In genomic region chr17:57873261-57874057, GRCh38 we compare ENCODE assay signal across 11 cellular contexts. TPM values are rescaled to one million over a fixed set of nuclear protein-coding genes. Genes with fewer than 3 reads are reported as not detected.
DNase-seq lines count a peak whose midpoint lies in the region; ATAC-seq and TF ChIP-seq lines count a peak whose summit lies in the region.
"Had no signal": no experiment of that assay in that cellular context is flagged by ENCODE, and none has a peak within 500 bp of the region (broad histone marks: within the 10 kb centered on the region; RNA-seq: fewer than 3 reads in every experiment).

No MANE protein-coding gene starts in this region.

- peaks cover 58% of the 10 kb centered on the region for H3K4me1 ChIP-seq in A673 (ENCODE audit: insufficient read depth, low read length, poor library complexity, severe bottlenecking)
- no peaks in the 10 kb centered on the region for H3K4me1 ChIP-seq in CD8-positive, alpha-beta memory T cell (ENCODE audit: insufficient read depth, low read length)

- H3K36me3 Mint-ChIP-seq in endothelial cell (ENCODE audit: low read depth, unreplicated experiment) (peaks cover 6% of the 10 kb centered on the region), neural crest cell (ENCODE audit: low read depth) (peaks cover 17% of the 10 kb centered on the region)
- H3K36me3 Mint-ChIP-seq in CD8-positive, alpha-beta memory T cell: no peaks in the 10 kb centered on the region
- H3K36me3 Mint-ChIP-seq: naive B cell had no signal

- TF ChIP-seq CTCF in A673 (conservative IDR thresholded peaks at IDR 0.05; ENCODE audit: low read depth, low read length) (no peak), endothelial cell (IDR thresholded peaks at IDR 0.05; ENCODE audit: unreplicated experiment) (no peak), neural crest cell (conservative IDR thresholded peaks at IDR 0.05) (no peak)

- intact Hi-C loops in A673 (cut with micrococcal nuclease; ENCODE audit: unreplicated experiment): no loop called here

- peaks cover 14% of the 10 kb centered on the region for H3K27me3 Mint-ChIP-seq in endothelial cell (ENCODE audit: unreplicated experiment)
- no peaks in the 10 kb centered on the region for H3K27me3 Mint-ChIP-seq in neural crest cell (ENCODE audit: low read depth)
- peaks cover 22 to 55% of the 10 kb centered on the region in 2 donors for H3K27me3 Mint-ChIP-seq in CD8-positive, alpha-beta memory T cell

- H3K27ac ChIP-seq in A673 (ENCODE audit: low read depth, low read length, poor library complexity, severe bottlenecking) (peak overlapping the region; percentile 95), KOPT-K1 (ENCODE audit: low read depth, low read length, poor library complexity, severe bottlenecking) (peak overlapping the region; percentile 71)
- H3K27ac ChIP-seq in CD8-positive, alpha-beta memory T cell (ENCODE audit: low read depth, low read length): no peak overlapping the region

- H3K27ac Mint-ChIP-seq in endothelial cell (ENCODE audit: unreplicated experiment): peak overlapping the region; percentile 88
- H3K27ac Mint-ChIP-seq in neural crest cell (ENCODE audit: unreplicated experiment): peak overlapping the region; percentile 97
- H3K27ac Mint-ChIP-seq in CD8-positive, alpha-beta memory T cell: no peak overlapping the region
- H3K27ac Mint-ChIP-seq: naive B cell had no signal

- H3K9me3 Mint-ChIP-seq in endothelial cell (ENCODE audit: unreplicated experiment) (no peaks in the 10 kb centered on the region), neural crest cell (no peaks in the 10 kb centered on the region)
- H3K9me3 Mint-ChIP-seq in CD8-positive, alpha-beta memory T cell: no peaks in the 10 kb centered on the region
- H3K9me3 Mint-ChIP-seq: naive B cell had no signal

- peaks cover 56% of the 10 kb centered on the region for H3K4me1 Mint-ChIP-seq in endothelial cell (ENCODE audit: unreplicated experiment)
- H3K4me1 Mint-ChIP-seq in neural crest cell: peaks cover 83% of the 10 kb centered on the region
- peaks cover 4 to 9% (median 6%) of the 10 kb centered on the region in 3 donors for H3K4me1 Mint-ChIP-seq in CD8-positive, alpha-beta memory T cell

- no peaks in the 10 kb centered on the region for H3K9me3 ChIP-seq in A673 (ENCODE audit: low read depth, low read length, poor library complexity, severe bottlenecking)
- H3K9me3 ChIP-seq in KOPT-K1 (ENCODE audit: insufficient read depth, low read length, poor library complexity, severe bottlenecking): no peaks in the 10 kb centered on the region
- H3K9me3 ChIP-seq in CD8-positive, alpha-beta memory T cell (ENCODE audit: low read length): no peaks in the 10 kb centered on the region

- DNase-seq in A673 (ENCODE audit: low spot score): no peak
- peak; percentile 43 for DNase-seq in endothelial cell (ENCODE audit: low spot score)
- no peak for DNase-seq in neural crest cell (ENCODE audit: low read depth, low spot score)
- DNase-seq in CD8-positive, alpha-beta memory T cell: no peak
- DNase-seq in NCI-H146 treated with DMSO at 0.1 percent for 48 hours (lab: John Stamatoyannopoulos, UW; ENCODE audit: unreplicated experiment): no peak
- DNase-seq: naive B cell; NCI-H774; stimulated activated CD4-positive, alpha-beta T cell treated with anti-CD3 and anti-CD28 coated beads, Interleukin-2, amount 100 ng/mL, for 48 hours had no signal

- ATAC-seq in GM21723 (IDR thresholded peaks at IDR 0.05; ENCODE audit: unreplicated experiment) (no peak), HG02970 (IDR thresholded peaks at IDR 0.05; ENCODE audit: low FRiP score, unreplicated experiment) (no peak)

- CTCF ChIA-PET in A673 (lab: Charles Lee): interaction anchor here (2.1 kb wide), 1 partner anchor 126 kb away, joined by 10 read pairs; no protein-coding TSS in a partner anchor
- CTCF ChIA-PET in CD8-positive, alpha-beta memory T cell (lab: Charles Lee): interaction anchor here (1.3 kb wide), 1 partner anchor 26 kb away, joined by 3 read pairs; no protein-coding TSS in a partner anchor

- H3K4me3 Mint-ChIP-seq in endothelial cell (ENCODE audit: unreplicated experiment) (peak overlapping the region; percentile 67), neural crest cell (peak overlapping the region; percentile 49)
- no peak overlapping the region for H3K4me3 Mint-ChIP-seq in CD8-positive, alpha-beta memory T cell

- H3K36me3 ChIP-seq in A673 (ENCODE audit: insufficient read depth, low read length, poor library complexity, severe bottlenecking): peaks cover 26% of the 10 kb centered on the region
- H3K36me3 ChIP-seq in KOPT-K1 (ENCODE audit: insufficient read depth, low read length): no peaks in the 10 kb centered on the region
- no peaks in the 10 kb centered on the region for H3K36me3 ChIP-seq in CD8-positive, alpha-beta memory T cell (ENCODE audit: insufficient read depth, low read length)

- BruUV-seq in A673 (replicated peaks; lab: Mats Ljungman, UMichigan): no TSS peak

- H3K27me3 ChIP-seq in A673 (replicated peaks; ENCODE audit: insufficient read depth, low read depth, low read length, poor library complexity): no peaks in the 10 kb centered on the region
- peaks cover 9% of the 10 kb centered on the region for H3K27me3 ChIP-seq in CD8-positive, alpha-beta memory T cell (ENCODE audit: insufficient read depth, low read length, poor library complexity, severe bottlenecking)

- H3K4me3 ChIP-seq in A673 (ENCODE audit: low read depth, low read length, poor library complexity, severe bottlenecking): no peak overlapping the region
- no peak overlapping the region for H3K4me3 ChIP-seq in CD8-positive, alpha-beta memory T cell (ENCODE audit: low read length)

- POLR2A ChIA-PET in A673 (lab: Charles Lee; ENCODE audit: low non-redundant PET): interaction anchor here (1.0 kb wide), 1 partner anchor 86 kb away, joined by 3 read pairs; no protein-coding TSS in a partner anchor
- POLR2A ChIA-PET in CD8-positive, alpha-beta memory T cell (lab: Charles Lee): no interaction called here

RNA-seq across cellular contexts. Expression of gene MRPS23, which starts 23.6 kb away (rescaled TPM):
- 94.2 and 100 TPM in 2 replicates for total RNA-seq in A673 (2021)
- 39.3 TPM for total RNA-seq in endothelial cell (ENCODE audit: unreplicated experiment)
- total RNA-seq in neural crest cell: 50.0 and 63.0 TPM in 2 replicates
- 10 to 100 TPM; 83.1 to 88.5 TPM for total RNA-seq in CD8-positive, alpha-beta memory T cell
- polyA plus RNA-seq in CD8-positive, alpha-beta memory T cell: 42.6 TPM

Comparison
In these comparisons a context has a peak if more than half of its experiments do, and no peak if none do; other contexts are left out.
1. H3K27ac Mint-ChIP-seq: peak in endothelial cell (single experiment) and neural crest cell (single experiment); none in CD8-positive, alpha-beta memory T cell (0 of 8).
2. H3K4me3 Mint-ChIP-seq: peak in endothelial cell (single experiment) and neural crest cell (single experiment); none in CD8-positive, alpha-beta memory T cell (0 of 7).